Comparison of ENCODE assay signal across 22 cellular contexts in the genomic region with DNA sequence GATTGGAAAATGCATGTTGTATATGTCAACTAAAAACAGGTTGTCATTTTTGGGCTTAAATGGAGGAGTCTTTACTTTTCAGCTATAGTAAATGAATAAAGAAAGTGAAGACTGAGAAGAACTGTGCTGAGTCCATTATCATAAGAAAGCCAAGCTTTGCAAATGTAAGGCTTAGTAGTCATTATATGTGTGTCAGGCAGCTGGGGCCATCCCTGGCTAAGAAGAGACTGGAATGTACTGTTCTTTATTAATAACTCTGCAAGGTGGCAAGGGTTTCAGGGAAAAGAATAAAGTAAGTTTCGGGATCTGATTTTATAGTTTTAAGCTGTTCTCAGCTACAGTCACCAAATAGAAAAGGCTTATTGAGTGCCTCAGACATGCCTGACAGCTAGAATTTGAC.
"Had no signal": no experiment of that assay in that cellular context is flagged by ENCODE, and none has a peak within 500 bp of the region (broad histone marks: within the 10 kb centered on the region; RNA-seq: fewer than 3 reads in every experiment).

No MANE protein-coding gene starts in this region.

- DNase-seq: activated CD4-positive, alpha-beta memory T cell treated with anti-CD3 and anti-CD28 coated beads for 36 hours; activated CD4-positive, alpha-beta T cell treated with anti-CD3 and anti-CD28 coated beads for 4 hours; activated CD4-positive, CD25-positive, alpha-beta regulatory T cell; activated effector memory CD4-positive, alpha-beta T cell treated with Interleukin-2 at 50 U/mL for 16 hours; activated naive CD4-positive, alpha-beta T cell treated with anti-CD3 and anti-CD28 coated beads for 36 hours; activated naive CD8-positive, alpha-beta T cell treated with anti-CD3 and anti-CD28 coated beads, Interleukin-2, amount 10 ng/mL, durations not matched to agents 7 days and 5 days; activated T-cell treated with anti-CD3 and anti-CD28 coated beads, Interleukin-2, amount 50 U/mL, for 48 hours; amygdala; effector CD4-positive, alpha-beta T cell; erythroblast; foreskin fibroblast; heart right ventricle; lower lobe of right lung; mucosa of descending colon; posterior cingulate gyrus; right lobe of liver; small intestine; stimulated activated CD4-positive, alpha-beta T cell treated with anti-CD3 and anti-CD28 coated beads, Interleukin-2, amount 100 ng/mL, for 24 hours; stimulated activated naive CD8-positive, alpha-beta T cell treated with anti-CD3 and anti-CD28 coated beads, Interleukin-15, amount 100 ng/mL, for 72 hours; tibial artery had no signal

- H3K27ac Mint-ChIP-seq: activated CD4-positive, alpha-beta memory T cell treated with anti-CD3 and anti-CD28 coated beads for 36 hours; activated naive CD4-positive, alpha-beta T cell treated with anti-CD3 and anti-CD28 coated beads for 36 hours; activated naive CD8-positive, alpha-beta T cell treated with anti-CD3 and anti-CD28 coated beads, Interleukin-2, amount 10 ng/mL, durations not matched to agents 7 days and 5 days; stimulated activated effector memory CD8-positive, alpha-beta T cell treated with anti-CD3 and anti-CD28 coated beads, Interleukin-12 subunit alpha, Interleukin-12 subunit beta, amount 100 ng/mL, for 72 hours; stimulated activated naive CD8-positive, alpha-beta T cell treated with anti-CD3 and anti-CD28 coated beads, Interleukin-15, amount 100 ng/mL, for 72 hours had no signal

- H3K4me1 Mint-ChIP-seq: activated naive CD8-positive, alpha-beta T cell treated with anti-CD3 and anti-CD28 coated beads, Interleukin-2, amount 10 ng/mL, durations not matched to agents 7 days and 5 days; stimulated activated effector memory CD8-positive, alpha-beta T cell treated with anti-CD3 and anti-CD28 coated beads, Interleukin-12 subunit alpha, Interleukin-12 subunit beta, amount 100 ng/mL, for 72 hours had no signal

- H3K27me3 Mint-ChIP-seq: activated CD4-positive, alpha-beta memory T cell treated with anti-CD3 and anti-CD28 coated beads for 36 hours had no signal

- H3K36me3 Mint-ChIP-seq: activated CD4-positive, alpha-beta memory T cell treated with anti-CD3 and anti-CD28 coated beads for 36 hours; activated naive CD8-positive, alpha-beta T cell treated with anti-CD3 and anti-CD28 coated beads, Interleukin-2, amount 10 ng/mL, durations not matched to agents 7 days and 5 days; stimulated activated effector memory CD8-positive, alpha-beta T cell treated with anti-CD3 and anti-CD28 coated beads, Interleukin-12 subunit alpha, Interleukin-12 subunit beta, amount 100 ng/mL, for 72 hours had no signal

- H3K9me3 Mint-ChIP-seq: activated CD4-positive, alpha-beta memory T cell treated with anti-CD3 and anti-CD28 coated beads for 36 hours; activated naive CD4-positive, alpha-beta T cell treated with anti-CD3 and anti-CD28 coated beads for 36 hours; activated naive CD8-positive, alpha-beta T cell treated with anti-CD3 and anti-CD28 coated beads, Interleukin-2, amount 10 ng/mL, durations not matched to agents 7 days and 5 days; stimulated activated effector memory CD8-positive, alpha-beta T cell treated with anti-CD3 and anti-CD28 coated beads, Interleukin-12 subunit alpha, Interleukin-12 subunit beta, amount 100 ng/mL, for 72 hours; stimulated activated naive CD8-positive, alpha-beta T cell treated with anti-CD3 and anti-CD28 coated beads, Interleukin-15, amount 100 ng/mL, for 72 hours had no signal

- H3K4me3 Mint-ChIP-seq: activated CD4-positive, alpha-beta memory T cell treated with anti-CD3 and anti-CD28 coated beads for 36 hours; activated naive CD4-positive, alpha-beta T cell treated with anti-CD3 and anti-CD28 coated beads for 36 hours; activated naive CD8-positive, alpha-beta T cell treated with anti-CD3 and anti-CD28 coated beads, Interleukin-2, amount 10 ng/mL, durations not matched to agents 7 days and 5 days; stimulated activated effector memory CD8-positive, alpha-beta T cell treated with anti-CD3 and anti-CD28 coated beads, Interleukin-12 subunit alpha, Interleukin-12 subunit beta, amount 100 ng/mL, for 72 hours; stimulated activated naive CD8-positive, alpha-beta T cell treated with anti-CD3 and anti-CD28 coated beads, Interleukin-15, amount 100 ng/mL, for 72 hours had no signal

- H3K9me3 ChIP-seq: heart right ventricle, lower lobe of right lung, mucosa of descending colon, right lobe of liver, tibial artery had no signal

- H3K27me3 ChIP-seq: cardiac muscle cell, heart right ventricle, right lobe of liver, tibial artery had no signal

- H3K4me3 ChIP-seq: cardiac muscle cell, heart right ventricle, lower lobe of right lung, mucosa of descending colon, right lobe of liver, tibial artery had no signal

- H3K27ac ChIP-seq: cardiac muscle cell, heart right ventricle, lower lobe of right lung, right lobe of liver, tibial artery had no signal

- H3K36me3 ChIP-seq: cardiac muscle cell, heart right ventricle, lower lobe of right lung, right lobe of liver had no signal

- ATAC-seq: heart right ventricle; lower lobe of right lung; mucosa of descending colon; right lobe of liver; stimulated activated effector memory CD8-positive, alpha-beta T cell treated with anti-CD3 and anti-CD28 coated beads, Interleukin-12 subunit alpha, Interleukin-12 subunit beta, amount 100 ng/mL, for 72 hours; stimulated activated naive CD8-positive, alpha-beta T cell treated with anti-CD3 and anti-CD28 coated beads, Interleukin-15, amount 100 ng/mL, for 72 hours had no signal
